ENCODE assay signal across 21 cellular contexts in genomic region chr10:124578231-124579002, GRCh38.
A peak's percentile ranks its signal among the peaks of the same experiment; 100 is the strongest.
DNase-seq lines count a peak whose midpoint lies in the region; ATAC-seq and TF ChIP-seq lines count a peak whose summit lies in the region.
"Had no signal": no experiment of that assay in that cellular context is flagged by ENCODE, and none has a peak within 500 bp of the region (broad histone marks: within the 10 kb centered on the region; RNA-seq: fewer than 3 reads in every experiment).

No MANE protein-coding gene starts in this region.

- H3K27ac ChIP-seq in RWPE1 (peak overlapping the region; percentile 70), left lung (no peak overlapping the region)
- H3K27ac ChIP-seq: epithelial cell of prostate had no signal

- H3K36me3 ChIP-seq in left lung, result no peaks in the 10 kb centered on the region

- intact Hi-C loops in left lung (cut with DNase I), result no loop called here

- TF ChIP-seq CTCF in RWPE1 (conservative IDR thresholded peaks at IDR 0.05; ENCODE audit: low read depth) (no peak), left lung (IDR thresholded peaks at IDR 0.05) (no peak)

- no peaks in the 10 kb centered on the region for H3K27me3 ChIP-seq in left lung

- no peak overlapping the region for H3K4me3 Mint-ChIP-seq in stimulated activated memory B cell treated with anti-CD40 and anti-IgM and Interleukin-4, amounts not matched to agents 10 μg/mL and 1 μg/mL and 100 μg/mL, for 72 hours
- H3K4me3 Mint-ChIP-seq: activated naive CD8-positive, alpha-beta T cell treated with anti-CD3 and anti-CD28 coated beads for 36 hours had no signal

- H3K27ac Mint-ChIP-seq in stimulated activated memory B cell treated with anti-CD40 and anti-IgM and Interleukin-4, amounts not matched to agents 10 μg/mL and 1 μg/mL and 100 μg/mL, for 72 hours, result no peak overlapping the region
- H3K27ac Mint-ChIP-seq: activated naive CD8-positive, alpha-beta T cell treated with anti-CD3 and anti-CD28 coated beads for 36 hours; progenitor cell of endocrine pancreas had no signal

- H3K9me3 ChIP-seq in left lung, result no peaks in the 10 kb centered on the region
- H3K9me3 ChIP-seq: mucosa of descending colon had no signal

- H3K27me3 Mint-ChIP-seq in stimulated activated memory B cell treated with anti-CD40 and anti-IgM and Interleukin-4, amounts not matched to agents 10 μg/mL and 1 μg/mL and 100 μg/mL, for 72 hours, result no peaks in the 10 kb centered on the region
- H3K27me3 Mint-ChIP-seq: activated naive CD8-positive, alpha-beta T cell treated with anti-CD3 and anti-CD28 coated beads for 36 hours; progenitor cell of endocrine pancreas had no signal

- H3K36me3 Mint-ChIP-seq in stimulated activated memory B cell treated with anti-CD40 and anti-IgM and Interleukin-4, amounts not matched to agents 10 μg/mL and 1 μg/mL and 100 μg/mL, for 72 hours, result peaks cover 10% of the 10 kb centered on the region

- H3K9me3 Mint-ChIP-seq in stimulated activated memory B cell treated with anti-CD40 and anti-IgM and Interleukin-4, amounts not matched to agents 10 μg/mL and 1 μg/mL and 100 μg/mL, for 72 hours, result peaks cover 5% of the 10 kb centered on the region

- H3K4me1 ChIP-seq in left lung, result no peaks in the 10 kb centered on the region

- CTCF ChIA-PET in RWPE1 (lab: Yijun Ruan, JAX), result interaction anchor here (0.8 to 1.1 kb wide), 4 partner anchors 9 to 167 kb away, joined by 3 read pairs; no protein-coding TSS in a partner anchor

- ATAC-seq in left lung, result peak; percentile 82
- peak; percentile 22 for ATAC-seq in stimulated activated memory B cell treated with anti-CD40 and anti-IgM and Interleukin-4, amounts not matched to agents 10 μg/mL and 1 μg/mL and 100 μg/mL, for 72 hours
- no peak for ATAC-seq in HG03159 (IDR thresholded peaks at IDR 0.05; ENCODE audit: unreplicated experiment)
- ATAC-seq: mucosa of descending colon had no signal

- POLR2A ChIA-PET in RWPE1 (lab: Yijun Ruan, JAX; ENCODE audit: low non-redundant PET), result no interaction called here

- no peak overlapping the region for H3K4me3 ChIP-seq in left lung
- H3K4me3 ChIP-seq: mucosa of descending colon had no signal

- peak; percentile 5 for DNase-seq in activated CD8-positive, alpha-beta memory T cell treated with anti-CD3 and anti-CD28 coated beads, Interleukin-2, amount 50 U/mL, for 4 hours
- DNase-seq in activated CD8-positive, alpha-beta memory T cell treated with anti-CD3 and anti-CD28 coated beads for 24 hours, result no peak
- no peak for DNase-seq in RWPE1 (ENCODE audit: low spot score)
- DNase-seq in left lung, result peak; percentile 29 to 45
- DNase-seq in effector CD4-positive, alpha-beta T cell, result no peak
- DNase-seq in NCI-H526 (lab: John Stamatoyannopoulos, UW), result no peak
- DNase-seq: 8988T; activated CD4-positive, alpha-beta T cell treated with anti-CD3 and anti-CD28 coated beads, Interleukin-2, amount 50 U/mL, for 4 hours; activated CD8-positive, alpha-beta memory T cell treated with anti-CD3 and anti-CD28 coated beads, Interleukin-2, amount 50 U/mL, for 48 hours; activated effector memory CD4-positive, alpha-beta T cell treated with Interleukin-2 at 50 U/mL for 16 hours; activated naive CD8-positive, alpha-beta T cell treated with anti-CD3 and anti-CD28 coated beads for 36 hours; NCI-H1092; NCI-H2029 treated with DMSO at 0.1 percent for 48 hours; NCI-H446; Right ventricle myocardium superior; stimulated activated CD8-positive, alpha-beta memory T cell treated with anti-CD3 and anti-CD28 coated beads, Interleukin-4, amount 100 ng/mL, for 48 hours had no signal

- peaks cover 42% of the 10 kb centered on the region for H3K4me1 Mint-ChIP-seq in stimulated activated memory B cell treated with anti-CD40 and anti-IgM and Interleukin-4, amounts not matched to agents 10 μg/mL and 1 μg/mL and 100 μg/mL, for 72 hours
- H3K4me1 Mint-ChIP-seq: activated naive CD8-positive, alpha-beta T cell treated with anti-CD3 and anti-CD28 coated beads for 36 hours had no signal

Comparison
In these comparisons a context has a peak if more than half of its experiments do, and no peak if none do; other contexts are left out.
1. DNase-seq: peak in activated CD8-positive, alpha-beta memory T cell treated with anti-CD3 and anti-CD28 coated beads, Interleukin-2, amount 50 U/mL, for 4 hours (single experiment) and left lung (2 of 2); none in activated CD8-positive, alpha-beta memory T cell treated with anti-CD3 and anti-CD28 coated beads for 24 hours (single experiment), RWPE1 (single experiment), effector CD4-positive, alpha-beta T cell (single experiment) and NCI-H526 (0 of 2).